Comparison of ENCODE assay signal across 1 cellular context in the genomic region with DNA sequence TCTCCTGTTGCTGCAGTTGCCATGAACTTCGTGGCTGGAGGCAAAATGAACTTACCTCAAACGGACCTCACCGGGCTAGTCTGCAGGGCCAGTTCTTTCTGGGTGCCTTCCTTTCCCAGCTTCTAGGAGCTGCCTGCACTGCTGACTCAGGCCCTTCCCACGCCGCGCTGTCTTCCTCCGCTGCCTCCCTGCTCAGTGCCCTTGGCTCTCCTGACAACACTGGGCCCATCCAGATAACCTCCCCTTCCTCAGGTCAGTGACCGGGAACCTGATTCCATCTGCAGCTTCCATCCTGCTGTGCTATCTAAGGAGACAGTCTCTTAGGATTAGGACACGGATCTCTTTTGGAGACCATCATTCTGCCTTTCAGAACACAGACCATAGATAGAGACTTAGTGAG.
TF ChIP-seq lines count a peak whose summit lies in the region.

No MANE protein-coding gene starts in this region.

TF ChIP-seq in K562, 482 proteins besides CTCF, POLR2A, EP300 and RAD21:
- TF ChIP-seq KHSRP (IDR thresholded peaks at IDR 0.05) (no peak), USF1 (CRISPR knock-in tag; IDR thresholded peaks at IDR 0.05) (no peak), HNRNPUL1 (IDR thresholded peaks at IDR 0.05; ENCODE audit: low read length) (no peak), GATAD2A (IDR thresholded peaks at IDR 0.05) (no peak), SP1 (CRISPR knock-in tag; IDR thresholded peaks at IDR 0.05) (no peak), ZFPM2 (CRISPR knock-in tag; IDR thresholded peaks at IDR 0.05) (no peak), ZNF785 (CRISPR knock-in tag; IDR thresholded peaks at IDR 0.05) (no peak), CBFA2T2 (conservative IDR thresholded peaks at IDR 0.05) (peak; percentile 54; the same call in 1 of the 2 replicates), CBFA2T3 (IDR thresholded peaks at IDR 0.05) (peak; percentile 66), ZNF778 (CRISPR knock-in tag; IDR thresholded peaks at IDR 0.05) (no peak), BMI1 (IDR thresholded peaks at IDR 0.05; ENCODE audit: low read length) (no peak), NFIX (CRISPR knock-in tag; IDR thresholded peaks at IDR 0.05; ENCODE audit: low read depth) (no peak), CCNT2 (IDR thresholded peaks at IDR 0.05; ENCODE audit: borderline replicate concordance, extremely low read depth, insufficient read length, low read depth, low read length) (no peak), CCAR2 (IDR thresholded peaks at IDR 0.05; ENCODE audit: low read depth, low read length) (no peak), CUX1 (CRISPR knock-in tag; IDR thresholded peaks at IDR 0.05) (no peak), NFXL1 (CRISPR knock-in tag; IDR thresholded peaks at IDR 0.05) (no peak), ELF4 (CRISPR knock-in tag; IDR thresholded peaks at IDR 0.05) (no peak), FOXP1 (CRISPR knock-in tag; IDR thresholded peaks at IDR 0.05) (no peak), ZNF239 (CRISPR knock-in tag; IDR thresholded peaks at IDR 0.05) (no peak), TOE1 (IDR thresholded peaks at IDR 0.05; ENCODE audit: borderline replicate concordance) (no peak), TOE1 (CRISPR knock-in tag; IDR thresholded peaks at IDR 0.05; ENCODE audit: borderline replicate concordance, low read depth) (no peak), ZNF551 (CRISPR knock-in tag; IDR thresholded peaks at IDR 0.05) (no peak), CEBPG (CRISPR knock-in tag; IDR thresholded peaks at IDR 0.05) (no peak), CEBPG (tag; conservative IDR thresholded peaks at IDR 0.05 in 1 of 2, IDR thresholded peaks at IDR 0.05 in 1 of 2) (no peak), ZC3H8 (IDR thresholded peaks at IDR 0.05) (no peak), E2F4 (CRISPR knock-in tag; IDR thresholded peaks at IDR 0.05; ENCODE audit: low read depth) (no peak), MAFK (IDR thresholded peaks at IDR 0.05; ENCODE audit: low read length) (0 out of 2 replicates have a peak, but pooled peaks have one; percentile 5), MAFG (tag; conservative IDR thresholded peaks at IDR 0.05) (no peak), NONO (IDR thresholded peaks at IDR 0.05; ENCODE audit: low read depth in 2 of 2, low read length in 1 of 2) (no peak), ZNF316 (IDR thresholded peaks at IDR 0.05) (peak; percentile 44), SRSF9 (IDR thresholded peaks at IDR 0.05; ENCODE audit: borderline replicate concordance, low read depth, low read length) (no peak), RUNX1 (IDR thresholded peaks at IDR 0.05; ENCODE audit: low read depth) (no peak), SIX5 (IDR thresholded peaks at IDR 0.05; ENCODE audit: borderline replicate concordance in 1 of 2, insufficient read depth in 1 of 2, low read depth in 1 of 2, low read length in 2 of 2) (no peak), PTBP1 (IDR thresholded peaks at IDR 0.05; ENCODE audit: low read depth, low read length) (no peak), EGR1 (conservative IDR thresholded peaks at IDR 0.05) (peak; percentile 19; the same call in 1 of the 2 replicates), BRD4 (IDR thresholded peaks at IDR 0.05) (no peak)
- TF ChIP-seq, protein P1, sequence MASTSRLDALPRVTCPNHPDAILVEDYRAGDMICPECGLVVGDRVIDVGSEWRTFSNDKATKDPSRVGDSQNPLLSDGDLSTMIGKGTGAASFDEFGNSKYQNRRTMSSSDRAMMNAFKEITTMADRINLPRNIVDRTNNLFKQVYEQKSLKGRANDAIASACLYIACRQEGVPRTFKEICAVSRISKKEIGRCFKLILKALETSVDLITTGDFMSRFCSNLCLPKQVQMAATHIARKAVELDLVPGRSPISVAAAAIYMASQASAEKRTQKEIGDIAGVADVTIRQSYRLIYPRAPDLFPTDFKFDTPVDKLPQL (IDR thresholded peaks at IDR 0.05; ENCODE audit: extremely low read depth, insufficient read length), result no peak
- TF ChIP-seq, protein P2, sequence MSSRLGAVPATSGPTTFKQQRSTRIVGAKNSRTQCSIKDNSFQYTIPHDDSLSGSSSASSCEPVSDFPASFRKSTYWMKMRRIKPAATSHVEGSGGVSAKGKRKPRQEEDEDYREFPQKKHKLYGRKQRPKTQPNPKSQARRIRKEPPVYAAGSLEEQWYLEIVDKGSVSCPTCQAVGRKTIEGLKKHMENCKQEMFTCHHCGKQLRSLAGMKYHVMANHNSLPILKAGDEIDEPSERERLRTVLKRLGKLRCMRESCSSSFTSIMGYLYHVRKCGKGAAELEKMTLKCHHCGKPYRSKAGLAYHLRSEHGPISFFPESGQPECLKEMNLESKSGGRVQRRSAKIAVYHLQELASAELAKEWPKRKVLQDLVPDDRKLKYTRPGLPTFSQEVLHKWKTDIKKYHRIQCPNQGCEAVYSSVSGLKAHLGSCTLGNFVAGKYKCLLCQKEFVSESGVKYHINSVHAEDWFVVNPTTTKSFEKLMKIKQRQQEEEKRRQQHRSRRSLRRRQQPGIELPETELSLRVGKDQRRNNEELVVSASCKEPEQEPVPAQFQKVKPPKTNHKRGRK (tag; IDR thresholded peaks at IDR 0.05), result no peak
- TF ChIP-seq, protein P3, sequence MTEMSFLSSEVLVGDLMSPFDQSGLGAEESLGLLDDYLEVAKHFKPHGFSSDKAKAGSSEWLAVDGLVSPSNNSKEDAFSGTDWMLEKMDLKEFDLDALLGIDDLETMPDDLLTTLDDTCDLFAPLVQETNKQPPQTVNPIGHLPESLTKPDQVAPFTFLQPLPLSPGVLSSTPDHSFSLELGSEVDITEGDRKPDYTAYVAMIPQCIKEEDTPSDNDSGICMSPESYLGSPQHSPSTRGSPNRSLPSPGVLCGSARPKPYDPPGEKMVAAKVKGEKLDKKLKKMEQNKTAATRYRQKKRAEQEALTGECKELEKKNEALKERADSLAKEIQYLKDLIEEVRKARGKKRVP (CRISPR knock-in tag; IDR thresholded peaks at IDR 0.05), result no peak
- TF ChIP-seq, protein P4, sequence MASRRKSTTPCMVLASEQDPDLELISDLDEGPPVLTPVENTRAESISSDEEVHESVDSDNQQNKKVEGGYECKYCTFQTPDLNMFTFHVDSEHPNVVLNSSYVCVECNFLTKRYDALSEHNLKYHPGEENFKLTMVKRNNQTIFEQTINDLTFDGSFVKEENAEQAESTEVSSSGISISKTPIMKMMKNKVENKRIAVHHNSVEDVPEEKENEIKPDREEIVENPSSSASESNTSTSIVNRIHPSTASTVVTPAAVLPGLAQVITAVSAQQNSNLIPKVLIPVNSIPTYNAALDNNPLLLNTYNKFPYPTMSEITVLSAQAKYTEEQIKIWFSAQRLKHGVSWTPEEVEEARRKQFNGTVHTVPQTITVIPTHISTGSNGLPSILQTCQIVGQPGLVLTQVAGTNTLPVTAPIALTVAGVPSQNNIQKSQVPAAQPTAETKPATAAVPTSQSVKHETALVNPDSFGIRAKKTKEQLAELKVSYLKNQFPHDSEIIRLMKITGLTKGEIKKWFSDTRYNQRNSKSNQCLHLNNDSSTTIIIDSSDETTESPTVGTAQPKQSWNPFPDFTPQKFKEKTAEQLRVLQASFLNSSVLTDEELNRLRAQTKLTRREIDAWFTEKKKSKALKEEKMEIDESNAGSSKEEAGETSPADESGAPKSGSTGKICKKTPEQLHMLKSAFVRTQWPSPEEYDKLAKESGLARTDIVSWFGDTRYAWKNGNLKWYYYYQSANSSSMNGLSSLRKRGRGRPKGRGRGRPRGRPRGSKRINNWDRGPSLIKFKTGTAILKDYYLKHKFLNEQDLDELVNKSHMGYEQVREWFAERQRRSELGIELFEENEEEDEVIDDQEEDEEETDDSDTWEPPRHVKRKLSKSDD (conservative IDR thresholded peaks at IDR 0.05; ENCODE audit: low read length), result no peak
